1 cellular context compared by ENCODE assay signal in the genomic region with DNA sequence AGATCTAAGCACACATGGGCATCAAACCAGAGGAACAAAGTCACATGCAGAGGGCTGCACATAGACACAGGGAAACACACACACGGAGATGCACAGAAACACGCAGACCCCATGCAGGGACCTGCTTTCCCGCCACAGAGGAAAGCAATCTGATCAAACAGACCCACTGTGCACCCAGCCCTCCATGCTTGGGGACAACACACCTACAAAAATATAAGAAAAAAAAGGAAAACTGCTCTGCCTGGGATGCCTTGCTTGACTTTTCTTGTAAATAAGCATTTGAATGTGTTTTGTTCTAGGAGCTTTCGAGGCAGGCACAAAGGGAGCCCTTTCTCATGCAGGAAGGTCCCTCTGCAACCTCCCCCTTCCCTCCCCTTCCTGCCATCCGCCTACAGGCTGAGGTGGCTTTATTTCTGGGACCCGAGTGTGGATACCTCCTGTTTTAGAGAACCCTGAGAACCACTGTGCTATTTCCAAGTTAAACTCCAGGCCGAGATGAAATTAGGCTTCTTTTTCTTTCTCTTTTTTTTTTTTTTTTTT.
TF ChIP-seq lines count a peak whose summit lies in the region.

No MANE protein-coding gene starts in this region.

TF ChIP-seq in HCT116, 20 proteins besides CTCF, POLR2A, EP300 and RAD21:
- TF ChIP-seq EZH2phosphoT487 (IDR thresholded peaks at IDR 0.05; ENCODE audit: borderline replicate concordance), result no peak
- TF ChIP-seq JUND (IDR thresholded peaks at IDR 0.05), result no peak
- no peak for TF ChIP-seq ZNF274 (IDR thresholded peaks at IDR 0.05; ENCODE audit: low read depth, low read length)
- TF ChIP-seq, protein P1, sequence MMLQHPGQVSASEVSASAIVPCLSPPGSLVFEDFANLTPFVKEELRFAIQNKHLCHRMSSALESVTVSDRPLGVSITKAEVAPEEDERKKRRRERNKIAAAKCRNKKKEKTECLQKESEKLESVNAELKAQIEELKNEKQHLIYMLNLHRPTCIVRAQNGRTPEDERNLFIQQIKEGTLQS (IDR thresholded peaks at IDR 0.05), result no peak
- no peak for TF ChIP-seq EZH2 (IDR thresholded peaks at IDR 0.05)
- TF ChIP-seq POLR2AphosphoS5 (IDR thresholded peaks at IDR 0.05; ENCODE audit: low read depth, low read length), result no peak
- no peak for TF ChIP-seq ZFX (IDR thresholded peaks at IDR 0.05)
- TF ChIP-seq SIN3A (IDR thresholded peaks at IDR 0.05; ENCODE audit: low read depth), result no peak
- TF ChIP-seq CEBPB (IDR thresholded peaks at IDR 0.05; ENCODE audit: low read depth), result no peak
- TF ChIP-seq, protein P2, sequence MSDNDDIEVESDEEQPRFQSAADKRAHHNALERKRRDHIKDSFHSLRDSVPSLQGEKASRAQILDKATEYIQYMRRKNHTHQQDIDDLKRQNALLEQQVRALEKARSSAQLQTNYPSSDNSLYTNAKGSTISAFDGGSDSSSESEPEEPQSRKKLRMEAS (IDR thresholded peaks at IDR 0.05), result no peak
- TF ChIP-seq EGR1 (IDR thresholded peaks at IDR 0.05; ENCODE audit: low read depth), result no peak
